18 cellular contexts compared by ENCODE assay signal in genomic region chr4:125225806-125226205, GRCh38.
DNase-seq lines count a peak whose midpoint lies in the region; ATAC-seq and TF ChIP-seq lines count a peak whose summit lies in the region.
"Had no signal": no experiment of that assay in that cellular context is flagged by ENCODE, and none has a peak within 500 bp of the region (broad histone marks: within the 10 kb centered on the region; RNA-seq: fewer than 3 reads in every experiment).

No MANE protein-coding gene starts in this region.

- no peak overlapping the region for H3K18ac ChIP-seq in IMR-90 (ENCODE audit: low read depth, low read length)

- H3K14ac ChIP-seq in IMR-90 (replicated peaks; ENCODE audit: low read depth, low read length): no peak overlapping the region

- no peak overlapping the region for H2BK15ac ChIP-seq in IMR-90 (ENCODE audit: low read depth, low read length)

- no peak overlapping the region for H2AFZ ChIP-seq in IMR-90 (replicated peaks; ENCODE audit: low read length, poor library complexity)

- BruUV-seq in IMR-90 (replicated peaks; lab: Mats Ljungman, UMichigan): no TSS peak

- no CpG with 5 or more reads among the region's 2 CpGs for WGBS in IMR-90 (ENCODE audit: extremely low coverage in 2 of 2, insufficient read length in 1 of 2), 2 experiments

- no peak overlapping the region for H3K23ac ChIP-seq in IMR-90 (ENCODE audit: low read depth, low read length)

- H4K91ac ChIP-seq in IMR-90 (ENCODE audit: insufficient read depth, low read depth, low read length): no peak overlapping the region

- H3K4me1 ChIP-seq in IMR-90 (ENCODE audit: control insufficient read depth, insufficient read depth, low read length): no peaks in the 10 kb centered on the region
- H3K4me1 ChIP-seq: BLaER1, Caco-2, HAP-1 had no signal

- H4K20me1 ChIP-seq in IMR-90 (ENCODE audit: insufficient read depth, low read length): no peaks in the 10 kb centered on the region
- H4K20me1 ChIP-seq: BLaER1 had no signal

- no peak overlapping the region for H2AK5ac ChIP-seq in IMR-90 (ENCODE audit: low read depth, low read length)

- dilution Hi-C loops in IMR-90 (cut with HindIII; ENCODE audit: low sequenced_read_pairs, unreplicated experiment): no loop called here

- no peak overlapping the region for H4K5ac ChIP-seq in IMR-90 (ENCODE audit: low read depth, low read length)

- H3K4ac ChIP-seq in IMR-90 (ENCODE audit: low read depth, low read length): no peak overlapping the region

- no peak overlapping the region for H3K9ac ChIP-seq in IMR-90 (ENCODE audit: low read depth, low read length)
- H3K9ac ChIP-seq: BLaER1 had no signal

- no peaks in the 10 kb centered on the region for H3K36me3 ChIP-seq in IMR-90 (ENCODE audit: control insufficient read depth, insufficient read depth, low read length)
- H3K36me3 ChIP-seq: BLaER1, HAP-1 had no signal

- H3K56ac ChIP-seq in IMR-90 (ENCODE audit: extremely low read depth, insufficient read depth, low read length): no peak overlapping the region

- POLR2A ChIA-PET in IMR-90 (lab: Charles Lee; ENCODE audit: unreplicated experiment): no interaction called here

- H3K4me2 ChIP-seq in IMR-90 (ENCODE audit: low read depth, low read length): no peak overlapping the region
- H3K4me2 ChIP-seq: BLaER1 had no signal

- no peak for TF ChIP-seq RAD21 in IMR-90 (IDR thresholded peaks at IDR 0.05; ENCODE audit: low read length)

- TF ChIP-seq CTCF in IMR-90 (conservative IDR thresholded peaks at IDR 0.05; ENCODE audit: low read depth, low read length): no peak
- TF ChIP-seq CTCF in fibroblast of villous mesenchyme (IDR thresholded peaks at IDR 0.05; ENCODE audit: insufficient read depth, low read depth, low read length): no peak
- TF ChIP-seq CTCF in GM10266 (IDR thresholded peaks at IDR 0.05; ENCODE audit: control insufficient read depth, insufficient read depth, low read depth, missing control alignments): no peak

- H4K8ac ChIP-seq in IMR-90 (ENCODE audit: low read depth in 2 of 2, low read length in 2 of 2): no peak overlapping the region

- H3K27ac ChIP-seq in IMR-90 (ENCODE audit: insufficient read depth, low read length): no peak overlapping the region
- H3K27ac ChIP-seq: 22Rv1, BLaER1, C4-2B had no signal

- no peaks in the 10 kb centered on the region; the same call in 1 of the 2 replicates for H3K9me3 ChIP-seq in IMR-90 (ENCODE audit: control insufficient read depth, insufficient read depth, low read length)
- H3K9me3 ChIP-seq: BLaER1, Caco-2, HAP-1 had no signal

- no peak overlapping the region for H2BK120ac ChIP-seq in IMR-90 (ENCODE audit: low read depth, low read length)

- H3K4me3 ChIP-seq in IMR-90 (ENCODE audit: insufficient read depth, low read depth, low read length): no peak overlapping the region
- no peak overlapping the region for H3K4me3 ChIP-seq in fibroblast of villous mesenchyme (ENCODE audit: low read depth, low read length)
- H3K4me3 ChIP-seq: BLaER1, GM12878, HAP-1 had no signal

- H3K79me1 ChIP-seq in IMR-90 (ENCODE audit: low read depth in 1 of 2, low read length in 2 of 2): no peaks in the 10 kb centered on the region

- TF ChIP-seq POLR2A in IMR-90 (IDR thresholded peaks at IDR 0.05; ENCODE audit: low read depth, low read length): no peak

- H3K27me3 ChIP-seq in IMR-90 (ENCODE audit: control insufficient read depth, insufficient read depth, low read length): no peaks in the 10 kb centered on the region
- H3K27me3 ChIP-seq: BLaER1 had no signal

- in situ Hi-C loops in IMR-90 (cut with MboI; ENCODE audit: low sequenced_read_pairs): no loop called here

- H2BK20ac ChIP-seq in IMR-90 (ENCODE audit: low read depth, low read length): no peak overlapping the region

- CTCF ChIA-PET in IMR-90 (lab: Yijun Ruan, JAX): interaction anchor here (0.6 kb wide), 1 partner anchor 72 kb away, joined by 3 read pairs; no protein-coding TSS in a partner anchor

- ATAC-seq in IMR-90 (ENCODE audit: low read depth): 0 out of 2 replicates have a peak, but pooled peaks have one; percentile 42
- no peak for ATAC-seq in GM21529 (IDR thresholded peaks at IDR 0.05; ENCODE audit: unreplicated experiment)
- no peak for ATAC-seq in GM21825 (IDR thresholded peaks at IDR 0.05; ENCODE audit: unreplicated experiment)
- ATAC-seq: CD8-positive, alpha-beta T cell; GM12878 had no signal

- intact Hi-C loops in IMR-90 (cut with micrococcal nuclease): no loop called here

- H2BK5ac ChIP-seq in IMR-90 (ENCODE audit: low read depth, low read length, poor library complexity, severe bottlenecking): no peak overlapping the region

- DNase-seq in IMR-90 (peak; percentile 2), fibroblast of villous mesenchyme (ENCODE audit: low read depth) (peak; percentile 3), renal cortical epithelial cell (ENCODE audit: low read depth) (peak; percentile 50), GM10266 (ENCODE audit: extremely low spot score) (no peak)
- DNase-seq: Caco-2; CD4-positive, CD25-positive, alpha-beta regulatory T cell; CD8-positive, alpha-beta T cell; DMS153; DND-41; GOT3; HFFc6 had no signal

- H2AK9ac ChIP-seq in IMR-90 (replicated peaks; ENCODE audit: low read depth, low read length, poor library complexity): no peak overlapping the region

- no peaks in the 10 kb centered on the region for H3K9me1 ChIP-seq in IMR-90 (ENCODE audit: insufficient read depth, low read length)

TF ChIP-seq in IMR-90, 13 proteins besides CTCF, POLR2A, EP300 and RAD21:
- TF ChIP-seq BHLHE40 (IDR thresholded peaks at IDR 0.05; ENCODE audit: low read depth, low read length): no peak
- no peak for TF ChIP-seq MAFK (IDR thresholded peaks at IDR 0.05; ENCODE audit: low read depth, low read length)
- no peak for TF ChIP-seq USF2 (IDR thresholded peaks at IDR 0.05; ENCODE audit: low read depth, low read length)
- no peak for TF ChIP-seq CHD1 (IDR thresholded peaks at IDR 0.05; ENCODE audit: low read depth, low read length)
- TF ChIP-seq MAZ (IDR thresholded peaks at IDR 0.05; ENCODE audit: borderline replicate concordance, low read depth, low read length): no peak
- TF ChIP-seq NFE2L2 (IDR thresholded peaks at IDR 0.05; ENCODE audit: low read depth, low read length): no peak
- TF ChIP-seq RCOR1 (IDR thresholded peaks at IDR 0.05; ENCODE audit: insufficient replicate concordance, low read length): no peak
- TF ChIP-seq RFX5 (IDR thresholded peaks at IDR 0.05; ENCODE audit: low read depth, low read length): no peak
- no peak for TF ChIP-seq FOS (IDR thresholded peaks at IDR 0.05; ENCODE audit: low read depth, low read length)
- no peak for TF ChIP-seq CEBPB (IDR thresholded peaks at IDR 0.05; ENCODE audit: low read depth, low read length)
- no peak for TF ChIP-seq SMC3 (IDR thresholded peaks at IDR 0.05; ENCODE audit: low read depth, low read length)
- no peak for TF ChIP-seq MXI1 (IDR thresholded peaks at IDR 0.05; ENCODE audit: borderline replicate concordance, low read depth, low read length)
- TF ChIP-seq, protein P1, sequence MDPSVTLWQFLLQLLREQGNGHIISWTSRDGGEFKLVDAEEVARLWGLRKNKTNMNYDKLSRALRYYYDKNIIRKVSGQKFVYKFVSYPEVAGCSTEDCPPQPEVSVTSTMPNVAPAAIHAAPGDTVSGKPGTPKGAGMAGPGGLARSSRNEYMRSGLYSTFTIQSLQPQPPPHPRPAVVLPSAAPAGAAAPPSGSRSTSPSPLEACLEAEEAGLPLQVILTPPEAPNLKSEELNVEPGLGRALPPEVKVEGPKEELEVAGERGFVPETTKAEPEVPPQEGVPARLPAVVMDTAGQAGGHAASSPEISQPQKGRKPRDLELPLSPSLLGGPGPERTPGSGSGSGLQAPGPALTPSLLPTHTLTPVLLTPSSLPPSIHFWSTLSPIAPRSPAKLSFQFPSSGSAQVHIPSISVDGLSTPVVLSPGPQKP (IDR thresholded peaks at IDR 0.05; ENCODE audit: borderline replicate concordance, low read depth, low read length): no peak
